Comparison of ENCODE assay signal across 8 cellular contexts in genomic region chr6:131062245-131063027, GRCh38. TPM values are rescaled to one million over a fixed set of nuclear protein-coding genes. Genes with fewer than 3 reads are reported as not detected.
DNase-seq lines count a peak whose midpoint lies in the region; ATAC-seq and TF ChIP-seq lines count a peak whose summit lies in the region.

No MANE protein-coding gene starts in this region.

- peak overlapping the region; percentile 98 to 99 for H3K4me3 ChIP-seq in testis

- no peaks in the 10 kb centered on the region for H3K27me3 ChIP-seq in testis

- peak in 2 of 3 experiments; percentile 45 to 49 for DNase-seq in NCI-H1417 (lab: John Stamatoyannopoulos, UW)
- DNase-seq in NCI-H1417 treated with DMSO at 0.1 percent for 48 hours (lab: John Stamatoyannopoulos, UW): no peak
- DNase-seq in activated CD4-positive, CD25-positive, alpha-beta regulatory T cell treated with anti-CD3 and anti-CD28 coated beads, Interleukin-2, amount 50 U/mL, for 72 hours: peak; percentile 31
- peak; percentile 5 for DNase-seq in effector CD8-positive, alpha-beta T cell (lab: John Stamatoyannopoulos, UW)
- DNase-seq in medulla oblongata (ENCODE audit: extremely low spot score): peak; percentile 38
- DNase-seq in testis: peak; percentile 31
- no peak for DNase-seq in NCI-H345 (lab: John Stamatoyannopoulos, UW)

- intact Hi-C loops in testis (cut with DNase I; ENCODE audit: low total_unique reads): no loop called here

- H3K27ac ChIP-seq in testis: peak overlapping the region; percentile 90 to 92

- no peaks in the 10 kb centered on the region for H3K36me3 ChIP-seq in testis (ENCODE audit: low read depth, missing control alignments)

- ATAC-seq in HG03139 (IDR thresholded peaks at IDR 0.05; ENCODE audit: unreplicated experiment): peak; percentile 18

- H3K9me3 ChIP-seq in testis: no peaks in the 10 kb centered on the region

- peaks cover 7% of the 10 kb centered on the region for H3K4me1 ChIP-seq in testis

- WGBS in testis, 2 donors: 1% methylated on average over 11 to 84 of the region's 84 CpGs

- no peak for TF ChIP-seq POLR2A in testis (IDR thresholded peaks at IDR 0.05)

- TF ChIP-seq CTCF in testis (IDR thresholded peaks at IDR 0.05): no peak

RNA-seq across cellular contexts. Expression of gene EPB41L2, which starts 0.6 kb away (rescaled TPM):
- 100 to 1,000 TPM; 139 to 206 TPM for total RNA-seq in testis
- 131 TPM for polyA plus RNA-seq in testis (ENCODE audit: insufficient read depth, low read depth, low replicate concordance)

Comparison
In these comparisons a context has a peak if more than half of its experiments do, and no peak if none do; other contexts are left out.
1. DNase-seq: peak in NCI-H1417 (2 of 3), activated CD4-positive, CD25-positive, alpha-beta regulatory T cell treated with anti-CD3 and anti-CD28 coated beads, Interleukin-2, amount 50 U/mL, for 72 hours (single experiment), effector CD8-positive, alpha-beta T cell (single experiment), medulla oblongata (single experiment) and testis (single experiment); none in NCI-H1417 treated with DMSO at 0.1 percent for 48 hours (single experiment) and NCI-H345 (single experiment).